Comparison of ENCODE assay signal across 8 cellular contexts in genomic region chr17:41962768-41963434, GRCh38. TPM values are rescaled to one million over a fixed set of nuclear protein-coding genes. Genes with fewer than 3 reads are reported as not detected.
DNase-seq lines count a peak whose midpoint lies in the region; ATAC-seq lines count a peak whose summit lies in the region.

No MANE protein-coding gene starts in this region.

- peaks cover 17% of the 10 kb centered on the region for H3K4me1 Mint-ChIP-seq in central memory CD8-positive, alpha-beta T cell

- H3K4me3 Mint-ChIP-seq in central memory CD8-positive, alpha-beta T cell: no peak overlapping the region

- ATAC-seq in central memory CD8-positive, alpha-beta T cell (replicated peaks; ENCODE audit: extremely low read depth, poor library complexity, severe bottlenecking): no peak
- peak; percentile 34 for ATAC-seq in left lobe of liver

- no peaks in the 10 kb centered on the region for H3K27me3 Mint-ChIP-seq in central memory CD8-positive, alpha-beta T cell

- no peak overlapping the region for H3K27ac Mint-ChIP-seq in central memory CD8-positive, alpha-beta T cell (ENCODE audit: low read depth)

- H3K9me3 Mint-ChIP-seq in central memory CD8-positive, alpha-beta T cell: no peaks in the 10 kb centered on the region

- H3K36me3 Mint-ChIP-seq in central memory CD8-positive, alpha-beta T cell (ENCODE audit: insufficient read depth): peaks cover 16% of the 10 kb centered on the region

- DNase-seq in NCI-H1436 (lab: John Stamatoyannopoulos, UW) (peak; percentile 60), NCI-H1436 treated with DMSO at 0.1 percent for 48 hours (lab: John Stamatoyannopoulos, UW) (no peak), NCI-H226 (peak; percentile 19), left lobe of liver (ENCODE audit: low spot score) (peak; percentile 75), NCI-H187 (lab: John Stamatoyannopoulos, UW) (no peak)
- peak; percentile 53 for DNase-seq in activated CD4-positive, CD25-positive, alpha-beta regulatory T cell treated with anti-CD3 and anti-CD28 coated beads, Interleukin-2, amount 50 U/mL, for 16 hours (ENCODE audit: low read depth, low spot score)
- DNase-seq in central memory CD8-positive, alpha-beta T cell (ENCODE audit: low spot score in 2 of 2): peak; percentile 42 to 59
- DNase-seq in stimulated activated CD4-positive, alpha-beta T cell treated with anti-CD3 and anti-CD28 coated beads, Interleukin-4, amount 100 ng/mL, for 4 hours: peak; percentile 61 to 64

RNA-seq across cellular contexts. Expression of gene CNP, which starts 3.7 kb away (rescaled TPM):
- 31.4 TPM for total RNA-seq in left lobe of liver

RNA-seq across cellular contexts. Expression of gene ODAD4, which starts 32.5 kb away (rescaled TPM):
- 0.30 TPM for total RNA-seq in left lobe of liver

RNA-seq across cellular contexts. Expression of gene ACLY, which starts 44.1 kb away (rescaled TPM):
- 20.9 TPM for total RNA-seq in left lobe of liver

RNA-seq across cellular contexts. Expression of gene DNAJC7, which starts 54.3 kb away (rescaled TPM):
- 33.2 TPM for total RNA-seq in left lobe of liver

RNA-seq across cellular contexts. Expression of gene NKIRAS2, which starts 57.0 kb away (rescaled TPM):
- 12.9 TPM for total RNA-seq in left lobe of liver

Comparison
In these comparisons a context has a peak if more than half of its experiments do, and no peak if none do; other contexts are left out.
1. DNase-seq: peak in NCI-H1436 (single experiment), NCI-H226 (single experiment), activated CD4-positive, CD25-positive, alpha-beta regulatory T cell treated with anti-CD3 and anti-CD28 coated beads, Interleukin-2, amount 50 U/mL, for 16 hours (single experiment), central memory CD8-positive, alpha-beta T cell (2 of 2), left lobe of liver (single experiment) and stimulated activated CD4-positive, alpha-beta T cell treated with anti-CD3 and anti-CD28 coated beads, Interleukin-4, amount 100 ng/mL, for 4 hours (2 of 2); none in NCI-H1436 treated with DMSO at 0.1 percent for 48 hours (single experiment) and NCI-H187 (0 of 2).